ENCODE assay signal across 1 cellular context in the genomic region with DNA sequence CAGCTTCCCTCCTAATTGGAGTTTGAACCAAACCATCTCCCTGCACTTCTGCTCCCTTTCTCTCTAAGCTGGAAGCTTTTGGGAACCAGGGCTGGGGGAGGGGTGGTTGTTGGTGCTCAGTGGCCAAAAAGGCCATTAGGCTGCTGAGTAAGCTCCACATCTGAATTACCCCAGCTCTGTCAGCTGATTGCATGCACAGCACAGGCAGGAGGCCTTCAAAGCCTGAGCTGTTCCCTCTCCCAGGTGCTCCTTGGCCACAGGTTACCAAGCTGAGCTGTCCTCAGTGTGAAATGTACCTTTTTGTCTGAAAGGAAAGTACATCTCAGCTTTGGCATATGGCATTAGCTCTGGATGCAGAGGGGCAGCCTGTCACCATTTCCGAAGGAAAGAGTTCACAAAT.
TF ChIP-seq lines count a peak whose summit lies in the region.

No MANE protein-coding gene starts in this region.

TF ChIP-seq in A549, 52 proteins besides CTCF, POLR2A, EP300 and RAD21:
- TF ChIP-seq REST (IDR thresholded peaks at IDR 0.05) = no peak
- TF ChIP-seq ZFP36 (IDR thresholded peaks at IDR 0.05; ENCODE audit: borderline replicate concordance, partially characterized antibody) = no peak
- TF ChIP-seq, protein P1, sequence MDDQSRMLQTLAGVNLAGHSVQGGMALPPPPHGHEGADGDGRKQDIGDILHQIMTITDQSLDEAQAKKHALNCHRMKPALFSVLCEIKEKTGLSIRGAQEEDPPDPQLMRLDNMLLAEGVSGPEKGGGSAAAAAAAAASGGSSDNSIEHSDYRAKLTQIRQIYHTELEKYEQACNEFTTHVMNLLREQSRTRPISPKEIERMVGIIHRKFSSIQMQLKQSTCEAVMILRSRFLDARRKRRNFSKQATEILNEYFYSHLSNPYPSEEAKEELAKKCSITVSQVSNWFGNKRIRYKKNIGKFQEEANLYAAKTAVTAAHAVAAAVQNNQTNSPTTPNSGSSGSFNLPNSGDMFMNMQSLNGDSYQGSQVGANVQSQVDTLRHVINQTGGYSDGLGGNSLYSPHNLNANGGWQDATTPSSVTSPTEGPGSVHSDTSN (IDR thresholded peaks at IDR 0.05) = 0 out of 2 replicates have a peak, but pooled peaks have one; percentile 16
- TF ChIP-seq EHF (CRISPR knock-in tag; IDR thresholded peaks at IDR 0.05) = no peak
- no peak for TF ChIP-seq HOXB13 (CRISPR knock-in tag; IDR thresholded peaks at IDR 0.05; ENCODE audit: low read depth)
- no peak for TF ChIP-seq FOSL2 (IDR thresholded peaks at IDR 0.05)
- peak; percentile 21; the same call in 1 of the 2 replicates for TF ChIP-seq FOSL2 (CRISPR knock-in tag; IDR thresholded peaks at IDR 0.05)
